In genomic region chr5:15487228-15487627, GRCh38 we compare ENCODE assay signal across 20 cellular contexts. TPM values are rescaled to one million over a fixed set of nuclear protein-coding genes. Genes with fewer than 3 reads are reported as not detected.
"Had no signal": no experiment of that assay in that cellular context is flagged by ENCODE, and none has a peak within 500 bp of the region (broad histone marks: within the 10 kb centered on the region; RNA-seq: fewer than 3 reads in every experiment).

No MANE protein-coding gene starts in this region.

- H3K27ac Mint-ChIP-seq: activated CD4-positive, alpha-beta T cell treated with anti-CD3 and anti-CD28 coated beads, Interleukin-2, amount 10 ng/mL, durations not matched to agents 7 days and 5 days; activated naive CD8-positive, alpha-beta T cell; activated T-cell treated with anti-CD3 and anti-CD28 coated beads, Interleukin-2, amount 50 U/mL, for 72 hours; mesothelial cell of epicardium; nephron; stimulated activated effector memory CD8-positive, alpha-beta T cell treated with anti-CD3 and anti-CD28 coated beads, Interleukin-12 subunit alpha, Interleukin-12 subunit beta, amount 100 ng/mL, for 72 hours had no signal

- H3K36me3 Mint-ChIP-seq: activated naive CD8-positive, alpha-beta T cell; mesothelial cell of epicardium; stimulated activated effector memory CD8-positive, alpha-beta T cell treated with anti-CD3 and anti-CD28 coated beads, Interleukin-12 subunit alpha, Interleukin-12 subunit beta, amount 100 ng/mL, for 72 hours had no signal

- H3K9me3 Mint-ChIP-seq: activated CD4-positive, alpha-beta T cell treated with anti-CD3 and anti-CD28 coated beads, Interleukin-2, amount 10 ng/mL, durations not matched to agents 7 days and 5 days; mesothelial cell of epicardium; nephron had no signal

- H3K4me3 Mint-ChIP-seq: activated CD4-positive, alpha-beta T cell treated with anti-CD3 and anti-CD28 coated beads, Interleukin-2, amount 10 ng/mL, durations not matched to agents 7 days and 5 days; activated naive CD8-positive, alpha-beta T cell; activated T-cell treated with anti-CD3 and anti-CD28 coated beads, Interleukin-2, amount 50 U/mL, for 72 hours; mesothelial cell of epicardium; nephron; stimulated activated effector memory CD8-positive, alpha-beta T cell treated with anti-CD3 and anti-CD28 coated beads, Interleukin-12 subunit alpha, Interleukin-12 subunit beta, amount 100 ng/mL, for 72 hours had no signal

- H3K27me3 Mint-ChIP-seq: activated CD4-positive, alpha-beta T cell treated with anti-CD3 and anti-CD28 coated beads, Interleukin-2, amount 10 ng/mL, durations not matched to agents 7 days and 5 days; activated naive CD8-positive, alpha-beta T cell had no signal

- ATAC-seq: activated T-cell treated with anti-CD3 and anti-CD28 coated beads, Interleukin-2, amount 50 U/mL, for 72 hours; left lung; stimulated activated effector memory CD8-positive, alpha-beta T cell treated with anti-CD3 and anti-CD28 coated beads, Interleukin-12 subunit alpha, Interleukin-12 subunit beta, amount 100 ng/mL, for 72 hours; upper lobe of right lung had no signal

- H3K4me1 Mint-ChIP-seq: activated CD4-positive, alpha-beta T cell treated with anti-CD3 and anti-CD28 coated beads, Interleukin-2, amount 10 ng/mL, durations not matched to agents 7 days and 5 days; nephron; stimulated activated effector memory CD8-positive, alpha-beta T cell treated with anti-CD3 and anti-CD28 coated beads, Interleukin-12 subunit alpha, Interleukin-12 subunit beta, amount 100 ng/mL, for 72 hours had no signal

- FAIRE-seq: bronchial epithelial cell, frontal cortex, kidney had no signal

- DNase-seq: activated CD4-positive, alpha-beta T cell treated with anti-CD3 and anti-CD28 coated beads, Interleukin-2, amount 10 ng/mL, durations not matched to agents 7 days and 5 days; activated gamma-delta T cell treated with Interleukin-2 at 50 U/mL for 16 hours; activated T-cell treated with anti-CD3 and anti-CD28 coated beads, Interleukin-2, amount 50 U/mL, for 72 hours; cerebellar nuclear complex; cortex of kidney; effector CD4-positive, alpha-beta T cell; kidney; left lung; nucleus accumbens; posterior cingulate gyrus; sigmoid colon; stimulated activated CD4-positive, alpha-beta T cell treated with anti-CD3 and anti-CD28 coated beads, Interleukin-4, amount 100 ng/mL, for 24 hours; T1000; upper lobe of right lung had no signal

RNA-seq across cellular contexts. Expression of gene FBXL7, which starts 12.8 kb away (rescaled TPM):
- total RNA-seq: activated CD4-positive, alpha-beta T cell treated with anti-CD3 and anti-CD28 coated beads, Interleukin-2, amount 10 ng/mL, durations not matched to agents 7 days and 5 days; activated T-cell treated with anti-CD3 and anti-CD28 coated beads, Interleukin-2, amount 50 U/mL, for 72 hours had no signal
